ENCODE assay signal across 19 cellular contexts in the genomic region with DNA sequence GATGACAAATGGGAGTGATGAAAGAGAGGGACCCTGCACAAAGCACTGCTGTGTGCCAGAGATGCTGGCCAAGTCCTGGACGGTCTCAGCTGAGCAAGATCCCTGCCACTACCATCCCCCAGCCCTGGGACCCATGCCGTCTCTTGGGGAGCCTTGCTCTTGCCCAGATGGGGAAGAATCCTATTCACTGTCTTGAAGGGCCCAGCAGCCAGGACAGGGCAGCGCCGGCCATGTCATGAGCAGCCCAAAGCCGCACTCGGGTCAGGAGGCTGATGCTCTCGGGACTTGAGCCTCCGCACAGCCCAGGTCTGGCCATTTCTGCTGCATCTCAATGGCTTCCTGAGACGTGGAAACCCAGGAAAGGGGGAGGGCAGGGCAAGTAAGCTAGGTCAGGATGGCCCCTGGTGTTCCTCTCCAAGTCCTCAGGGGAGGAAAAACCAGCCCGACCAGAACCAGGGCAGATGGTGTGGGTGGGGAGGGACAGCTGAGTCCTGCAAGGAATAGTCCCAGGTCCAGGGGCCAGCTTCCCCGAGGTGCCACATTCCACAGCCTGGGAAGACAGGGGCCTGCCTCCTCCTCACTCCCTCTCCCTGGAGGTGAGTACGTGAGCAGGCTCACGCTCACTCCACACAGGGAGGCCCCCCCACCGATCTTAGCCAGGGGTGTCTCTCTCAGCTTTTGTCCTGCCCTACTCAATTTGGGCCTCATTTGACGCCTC. TPM values are rescaled to one million over a fixed set of nuclear protein-coding genes. Genes with fewer than 3 reads are reported as not detected.
DNase-seq lines count a peak whose midpoint lies in the region; FAIRE-seq and TF ChIP-seq lines count a peak whose summit lies in the region.
"Had no signal": no experiment of that assay in that cellular context is flagged by ENCODE, and none has a peak within 500 bp of the region (broad histone marks: within the 10 kb centered on the region; RNA-seq: fewer than 3 reads in every experiment).

No MANE protein-coding gene starts in this region.

- no peak for FAIRE-seq in small intestine (lab: Jason Lieb, UNC)

- H3K27ac ChIP-seq in small intestine (ENCODE audit: low read depth in 1 of 2, low read length in 1 of 2): no peak overlapping the region
- H3K27ac ChIP-seq: esophagus squamous epithelium, heart right ventricle, right atrium auricular region, SJSA1, thyroid gland had no signal

- no peak for TF ChIP-seq RAD21 in Ishikawa (IDR thresholded peaks at IDR 0.05; ENCODE audit: low read depth)

- no peak; the same call in 1 of the 2 replicates for TF ChIP-seq EP300 in Ishikawa (IDR thresholded peaks at IDR 0.05; ENCODE audit: borderline replicate concordance)

- H3K27me3 ChIP-seq in small intestine (ENCODE audit: control insufficient read depth in 2 of 2, insufficient read depth in 2 of 2, low read length in 2 of 2): no peaks in the 10 kb centered on the region
- H3K27me3 ChIP-seq: right atrium auricular region, SJSA1, thyroid gland had no signal

- H3K36me3 ChIP-seq in small intestine (ENCODE audit: control insufficient read depth in 2 of 2, insufficient read depth in 2 of 2, low read length in 2 of 2): no peaks in the 10 kb centered on the region
- H3K36me3 ChIP-seq: esophagus squamous epithelium, heart right ventricle, right atrium auricular region, SJSA1, thyroid gland had no signal

- no peak overlapping the region for H3K4me3 ChIP-seq in small intestine (ENCODE audit: low read depth in 1 of 2, low read length in 2 of 2)
- H3K4me3 ChIP-seq: esophagus squamous epithelium, heart right ventricle, right atrium auricular region, SJSA1, thyroid gland had no signal

- 51 to 62% (median 59%) methylated on average over 15 of the region's 15 CpGs for WGBS in small intestine, 3 donors

- DNase-seq in iPS-NIHi7 (ENCODE audit: extremely low spot score) (peak; percentile 50), small intestine (peak; percentile 61), OCI-M2 (lab: John Stamatoyannopoulos, UW; ENCODE audit: unreplicated experiment) (no peak), DMS79 treated with DMSO at 0.1 percent for 48 hours (lab: John Stamatoyannopoulos, UW) (no peak), NCI-H2081 treated with DMSO at 0.1 percent for 48 hours (lab: John Stamatoyannopoulos, UW) (no peak)
- DNase-seq: activated CD8-positive, alpha-beta T cell treated with anti-CD3 and anti-CD28 coated beads, Interleukin-2, amount 10 ng/mL, durations not matched to agents 7 days and 5 days; amygdala; DND-41; esophagus squamous epithelium; heart right ventricle; left cardiac atrium; NCI-H1105 treated with DMSO at 0.1 percent for 48 hours; stimulated activated CD4-positive, alpha-beta T cell treated with anti-CD3 and anti-CD28 coated beads, Interleukin-2, amount 100 ng/mL, for 24 hours had no signal

- H3K4me1 ChIP-seq in small intestine (ENCODE audit: control insufficient read depth in 2 of 2, insufficient read depth in 1 of 2, low read depth in 1 of 2, low read length in 1 of 2): no peaks in the 10 kb centered on the region
- H3K4me1 ChIP-seq: heart right ventricle, right atrium auricular region, thyroid gland had no signal

- H3K9me3 ChIP-seq in small intestine (ENCODE audit: control insufficient read depth, low read depth): no peaks in the 10 kb centered on the region
- H3K9me3 ChIP-seq: esophagus squamous epithelium, heart right ventricle, right atrium auricular region, SJSA1, thyroid gland had no signal

TF ChIP-seq in Ishikawa, 13 proteins besides CTCF, POLR2A, EP300 and RAD21:
- peak; percentile 66 for TF ChIP-seq TCF12 (IDR thresholded peaks at IDR 0.05; ENCODE audit: low read depth)
- peak; percentile 63 for TF ChIP-seq EGR1 (IDR thresholded peaks at IDR 0.05)
- TF ChIP-seq YY1 (IDR thresholded peaks at IDR 0.05; ENCODE audit: low read depth): no peak
- peak; percentile 43 for TF ChIP-seq TEAD4 (IDR thresholded peaks at IDR 0.05)
- TF ChIP-seq, protein P1, sequence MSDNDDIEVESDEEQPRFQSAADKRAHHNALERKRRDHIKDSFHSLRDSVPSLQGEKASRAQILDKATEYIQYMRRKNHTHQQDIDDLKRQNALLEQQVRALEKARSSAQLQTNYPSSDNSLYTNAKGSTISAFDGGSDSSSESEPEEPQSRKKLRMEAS (IDR thresholded peaks at IDR 0.05): peak; percentile 55; the same call in 1 of the 2 replicates
TF ChIP-seq in Ishikawa: peak in this region for 4.

RNA-seq across cellular contexts. Expression of a gene that starts 7.8 kb away (rescaled TPM):
- polyA plus RNA-seq in small intestine: 1,000 to 10,000 TPM; 1,124 to 1,607 (median 1,420) TPM
- polyA plus RNA-seq: IgD-negative memory B cell had no signal

RNA-seq across cellular contexts. Expression of a gene that starts 17.2 kb away (rescaled TPM):
- 10 to 100 TPM in 2 of 3 donors, 1 to 10 TPM in 1; 2.5 to 18.9 (median 10.7) TPM for polyA plus RNA-seq in small intestine
- polyA plus RNA-seq: IgD-negative memory B cell had no signal

RNA-seq across cellular contexts. Expression of a gene that starts 30.5 kb away (rescaled TPM):
- polyA plus RNA-seq in small intestine: 10 to 100 TPM; 10.3 to 37.6 (median 26.2) TPM
- polyA plus RNA-seq: IgD-negative memory B cell had no signal

RNA-seq across cellular contexts. Expression of a gene that starts 35.9 kb away (rescaled TPM):
- under 1 TPM in 1 of 3 donors, not detected in 2; 0.15 TPM for polyA plus RNA-seq in small intestine
- polyA plus RNA-seq: BJ, heart right ventricle, IgD-negative memory B cell had no signal

RNA-seq across cellular contexts. Expression of a gene that starts 46.2 kb away (rescaled TPM):
- not detected for polyA plus RNA-seq in small intestine
- polyA plus RNA-seq: heart right ventricle, IgD-negative memory B cell had no signal

Comparison
In these comparisons a context has a peak if more than half of its experiments do, and no peak if none do; other contexts are left out.
1. DNase-seq: peak in iPS-NIHi7 (single experiment) and small intestine (single experiment); none in OCI-M2 (single experiment), DMS79 treated with DMSO at 0.1 percent for 48 hours (single experiment) and NCI-H2081 treated with DMSO at 0.1 percent for 48 hours (single experiment).